Comparison of ENCODE assay signal across 8 cellular contexts in genomic region chr7:48299580-48300169, GRCh38.
DNase-seq lines count a peak whose midpoint lies in the region; ATAC-seq and TF ChIP-seq lines count a peak whose summit lies in the region.

No MANE protein-coding gene starts in this region.

- in situ Hi-C loops in Caki2 (cut with HindIII; ENCODE audit: low pct_unique_long_range_greater_than_20kb, low sequenced_read_pairs), result no loop called here

- TF ChIP-seq CTCF in ovary (IDR thresholded peaks at IDR 0.05), result peak in 2 of 3 donors; percentile 34 to 62

- peak overlapping the region; percentile 78 for H3K27ac Mint-ChIP-seq in activated T-cell treated with anti-CD3 and anti-CD28 coated beads, Interleukin-2, amount 50 U/mL, for 24 hours

- no peak overlapping the region for H3K4me3 ChIP-seq in ovary
- no peak overlapping the region for H3K4me3 ChIP-seq in effector memory CD4-positive, alpha-beta T cell (ENCODE audit: insufficient read depth, low read depth, low read length, poor library complexity, severe bottlenecking)

- ATAC-seq in GM19025 (IDR thresholded peaks at IDR 0.05; ENCODE audit: low read depth, unreplicated experiment) (peak; percentile 81), HG03097 (IDR thresholded peaks at IDR 0.05; ENCODE audit: low FRiP score, unreplicated experiment) (peak; percentile 70)

- TF ChIP-seq POLR2A in ovary (IDR thresholded peaks at IDR 0.05), result no peak

- WGBS in ovary, 3 donors, result 15 to 17% (median 17%) methylated on average over 4 of the region's 4 CpGs

- TF ChIP-seq EP300 in ovary (IDR thresholded peaks at IDR 0.05), result no peak

- H3K9me3 ChIP-seq in ovary, result no peaks in the 10 kb centered on the region
- no peaks in the 10 kb centered on the region for H3K9me3 ChIP-seq in effector memory CD4-positive, alpha-beta T cell (ENCODE audit: control insufficient read depth, low read length)

- no peak overlapping the region for H3K27ac ChIP-seq in ovary
- no peak overlapping the region for H3K27ac ChIP-seq in effector memory CD4-positive, alpha-beta T cell (ENCODE audit: insufficient read depth, low read length, poor library complexity, severe bottlenecking)

- no peaks in the 10 kb centered on the region for H3K36me3 ChIP-seq in ovary
- H3K36me3 ChIP-seq in effector memory CD4-positive, alpha-beta T cell (ENCODE audit: control insufficient read depth, insufficient read depth, low read length), result no peaks in the 10 kb centered on the region

- DNase-seq in Caki2 (ENCODE audit: low read depth) (peak; percentile 61), NCI-H2107 treated with DMSO at 0.1 percent for 48 hours (lab: John Stamatoyannopoulos, UW; ENCODE audit: unreplicated experiment) (peak; percentile 24), germinal center (ENCODE audit: low spot score) (peak; percentile 7), ovary (peak; percentile 51 to 67 (median 62))
- DNase-seq in activated T-cell treated with anti-CD3 and anti-CD28 coated beads, Interleukin-2, amount 50 U/mL, for 24 hours, result peak; percentile 40
- no peak for DNase-seq in effector memory CD4-positive, alpha-beta T cell

- intact Hi-C loops in ovary (cut with DNase I), result loop anchor here in 1 of 4 donors (10.0 kb wide), 1 partner anchor 1555 kb away; no protein-coding TSS in a partner anchor

- H3K4me3 Mint-ChIP-seq in activated T-cell treated with anti-CD3 and anti-CD28 coated beads, Interleukin-2, amount 50 U/mL, for 24 hours, result no peak overlapping the region

- H3K36me3 Mint-ChIP-seq in activated T-cell treated with anti-CD3 and anti-CD28 coated beads, Interleukin-2, amount 50 U/mL, for 24 hours (ENCODE audit: low read depth), result no peaks in the 10 kb centered on the region

- H3K9me3 Mint-ChIP-seq in activated T-cell treated with anti-CD3 and anti-CD28 coated beads, Interleukin-2, amount 50 U/mL, for 24 hours, result no peaks in the 10 kb centered on the region

- H3K27me3 Mint-ChIP-seq in activated T-cell treated with anti-CD3 and anti-CD28 coated beads, Interleukin-2, amount 50 U/mL, for 24 hours, result peaks cover 17% of the 10 kb centered on the region

- H3K4me1 ChIP-seq in ovary (ENCODE audit: insufficient read depth), result no peaks in the 10 kb centered on the region
- no peaks in the 10 kb centered on the region for H3K4me1 ChIP-seq in effector memory CD4-positive, alpha-beta T cell (ENCODE audit: control insufficient read depth, insufficient read depth, low read length, poor library complexity, severe bottlenecking)

- H3K27me3 ChIP-seq in ovary, result no peaks in the 10 kb centered on the region
- H3K27me3 ChIP-seq in effector memory CD4-positive, alpha-beta T cell (replicated peaks; ENCODE audit: control insufficient read depth, insufficient read depth, low read length, poor library complexity, severe bottlenecking), result no peaks in the 10 kb centered on the region

- H3K4me1 Mint-ChIP-seq in activated T-cell treated with anti-CD3 and anti-CD28 coated beads, Interleukin-2, amount 50 U/mL, for 24 hours (ENCODE audit: low read depth), result peaks cover 21% of the 10 kb centered on the region

Comparison
In these comparisons a context has a peak if more than half of its experiments do, and no peak if none do; other contexts are left out.
1. DNase-seq: peak in Caki2 (single experiment), NCI-H2107 treated with DMSO at 0.1 percent for 48 hours (single experiment), activated T-cell treated with anti-CD3 and anti-CD28 coated beads, Interleukin-2, amount 50 U/mL, for 24 hours (single experiment), germinal center (single experiment) and ovary (5 of 5); none in effector memory CD4-positive, alpha-beta T cell (0 of 3).